In the genomic region with DNA sequence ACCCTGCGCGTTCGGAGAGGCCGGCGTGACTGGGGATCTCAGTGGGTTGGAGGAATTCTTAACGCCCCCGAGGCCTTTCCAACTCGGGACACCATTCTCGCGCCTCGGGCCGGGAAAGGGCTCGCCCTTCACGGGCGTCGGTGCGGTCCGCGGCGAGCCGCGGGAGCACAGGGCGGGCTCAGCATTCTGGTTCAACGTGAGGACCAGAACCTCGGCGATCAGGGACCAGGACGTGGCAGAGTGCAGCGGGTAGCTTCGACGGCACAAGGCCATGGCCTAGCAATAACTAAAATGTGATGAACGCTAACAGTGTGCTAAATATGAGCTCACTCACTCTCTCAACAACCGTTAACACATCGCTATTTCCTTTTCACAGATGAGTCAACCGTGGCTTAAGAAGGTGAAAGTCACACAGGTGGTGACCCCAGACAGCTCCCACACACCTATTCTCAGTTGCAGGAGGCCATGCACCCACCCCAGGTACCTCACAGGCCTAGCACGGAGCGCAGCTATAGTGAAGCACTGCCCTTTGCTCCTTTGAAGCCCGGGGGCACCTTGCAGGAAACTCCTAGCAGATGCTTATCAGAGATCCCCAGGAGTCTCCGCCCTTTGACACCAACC, we compare ENCODE assay signal across 11 cellular contexts. TPM values are rescaled to one million over a fixed set of nuclear protein-coding genes. Genes with fewer than 3 reads are reported as not detected.
DNase-seq lines count a peak whose midpoint lies in the region; ATAC-seq, FAIRE-seq and TF ChIP-seq lines count a peak whose summit lies in the region.
"Had no signal": no experiment of that assay in that cellular context is flagged by ENCODE, and none has a peak within 500 bp of the region (broad histone marks: within the 10 kb centered on the region; RNA-seq: fewer than 3 reads in every experiment).

No MANE protein-coding gene starts in this region.

- H3K27me3 ChIP-seq in psoas muscle (ENCODE audit: insufficient read depth in 3 of 3, low read length in 2 of 3): peaks cover 0 to 95% (median 31%) of the 10 kb centered on the region in 3 donors

- no peaks in the 10 kb centered on the region for H3K9me3 ChIP-seq in psoas muscle

- intact Hi-C loops in psoas muscle (cut with DNase I): loop anchor here (5.0 to 10.0 kb wide), 2 partner anchors 567 to 704 kb away; no protein-coding TSS in a partner anchor

- 25 to 29% (median 27%) methylated on average over 38 of the region's 38 CpGs for WGBS in psoas muscle, 3 donors

- peaks cover 3% of the 10 kb centered on the region for H3K4me1 ChIP-seq in psoas muscle

- H3K36me3 ChIP-seq in psoas muscle (ENCODE audit: insufficient read depth in 1 of 2, low read depth in 1 of 2): no peaks in the 10 kb centered on the region

- H3K4me3 ChIP-seq in psoas muscle: peak overlapping the region; percentile 56

- CTCF ChIA-PET in HEK293T (lab: Yijun Ruan, JAX): interaction anchor here (0.5 to 1.7 kb wide), 8 partner anchors 13 to 956 kb away, joined by 3 to 8 read pairs (median 3); no protein-coding TSS in a partner anchor

- ATAC-seq in psoas muscle (peak in 1 of 4 donors; percentile 3), GM21723 (IDR thresholded peaks at IDR 0.05; ENCODE audit: unreplicated experiment) (no peak), HG03139 (IDR thresholded peaks at IDR 0.05; ENCODE audit: unreplicated experiment) (no peak)

- no peak for TF ChIP-seq CTCF in psoas muscle (IDR thresholded peaks at IDR 0.05)

- FAIRE-seq in GM12891 (lab: Jason Lieb, UNC): peak; percentile 73
- FAIRE-seq: G401.6 had no signal

- H3K27ac ChIP-seq in psoas muscle: no peak overlapping the region

- no peak for TF ChIP-seq POLR2A in GM12891 (IDR thresholded peaks at IDR 0.05; ENCODE audit: low read depth, low read length)

- DNase-seq in GM12891 (ENCODE audit: insufficient read length, low spot score): no peak
- DNase-seq in HEK293T (ENCODE audit: extremely low spot score): no peak
- DNase-seq in ecto neural progenitor cell (ENCODE audit: low spot score): peak; percentile 54
- DNase-seq in psoas muscle: no peak
- DNase-seq in NCI-H1436 treated with DMSO at 0.1 percent for 48 hours (lab: John Stamatoyannopoulos, UW): no peak
- DNase-seq in DMS79 treated with DMSO at 0.1 percent for 48 hours (lab: John Stamatoyannopoulos, UW): no peak
- DNase-seq: NCI-H1105; stimulated activated CD4-positive, alpha-beta T cell treated with anti-CD3 and anti-CD28 coated beads, Interleukin-2, amount 100 ng/mL, for 48 hours had no signal

- POLR2A ChIA-PET in HEK293T (lab: Yijun Ruan, JAX): no interaction called here

TF ChIP-seq in GM12891, 5 proteins besides CTCF, POLR2A, EP300 and RAD21:
- TF ChIP-seq POLR2AphosphoS5 (IDR thresholded peaks at IDR 0.05; ENCODE audit: low read depth, low read length) (no peak), SPI1 (IDR thresholded peaks at IDR 0.05; ENCODE audit: low read depth, low read length) (no peak), PAX5 (IDR thresholded peaks at IDR 0.05; ENCODE audit: insufficient read depth, low read length, severe bottlenecking) (no peak), POU2F2 (IDR thresholded peaks at IDR 0.05; ENCODE audit: low read depth, low read length) (no peak)

TF ChIP-seq in HEK293T, 16 proteins besides CTCF, POLR2A, EP300 and RAD21:
- TF ChIP-seq ELF4 (IDR thresholded peaks at IDR 0.05) (no peak), L3MBTL2 (conservative IDR thresholded peaks at IDR 0.05) (peak; percentile 64)

RNA-seq across cellular contexts. Expression of a gene that starts 4.5 kb away (rescaled TPM):
- not detected for polyA plus RNA-seq in GM12891 (2012; ENCODE audit: low read depth, missing spikeins)
- 1 to 10 TPM in 2 of 4 donors, under 1 TPM in 2; 0.69 to 3.3 (median 1.2) TPM for total RNA-seq in psoas muscle
- polyA plus RNA-seq in psoas muscle: 1 to 10 TPM; 1.1 to 3.4 (median 1.2) TPM
